9 cellular contexts compared by ENCODE assay signal in the genomic region with DNA sequence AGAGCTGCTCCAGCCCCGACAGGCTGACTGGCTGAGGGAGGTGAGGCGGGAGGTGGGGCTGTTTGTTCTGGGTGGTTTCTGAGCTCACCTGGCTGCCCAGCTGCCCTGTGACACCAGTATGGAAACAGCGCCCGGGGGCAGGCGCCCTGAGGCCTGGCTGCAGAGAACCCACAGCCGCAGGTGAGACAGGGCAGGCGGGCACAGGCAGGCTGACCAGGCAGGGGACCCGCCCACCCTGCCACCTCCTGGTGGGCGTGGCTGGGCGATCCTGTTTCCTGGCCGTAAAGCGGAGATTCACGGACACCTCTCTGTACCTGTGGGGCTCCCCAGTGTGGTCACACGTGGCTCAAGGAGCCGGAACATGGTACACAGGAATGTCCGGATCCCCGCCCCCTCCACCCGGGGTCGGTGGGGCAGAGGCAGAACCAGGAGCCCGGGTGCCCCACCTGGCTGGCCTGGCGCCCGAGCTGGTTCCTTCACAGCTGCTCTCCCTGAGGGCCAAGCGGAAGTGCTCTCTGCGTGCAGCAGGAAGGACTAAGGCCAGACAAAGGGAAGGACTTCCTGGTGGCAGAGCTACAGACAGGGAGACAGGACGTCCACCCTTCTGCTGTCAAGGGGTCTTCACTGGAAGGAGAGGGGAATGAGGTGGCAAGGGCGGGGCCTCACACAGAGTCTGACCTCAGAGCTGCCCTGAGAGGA. TPM values are rescaled to one million over a fixed set of nuclear protein-coding genes. Genes with fewer than 3 reads are reported as not detected.
A peak's percentile ranks its signal among the peaks of the same experiment; 100 is the strongest.
DNase-seq lines count a peak whose midpoint lies in the region; ATAC-seq and TF ChIP-seq lines count a peak whose summit lies in the region.
"Had no signal": no experiment of that assay in that cellular context is flagged by ENCODE, and none has a peak within 500 bp of the region (broad histone marks: within the 10 kb centered on the region; RNA-seq: fewer than 3 reads in every experiment).

No MANE protein-coding gene starts in this region.

- no peak for ATAC-seq in HG03045 (IDR thresholded peaks at IDR 0.05; ENCODE audit: unreplicated experiment)
- no peak for ATAC-seq in activated T-helper 17 cell treated with anti-CD3 and anti-CD28 coated beads, Interleukin-2, amount 50 U/mL, for 72 hours (replicated peaks)
- no peak for ATAC-seq in GM21528 (IDR thresholded peaks at IDR 0.05; ENCODE audit: low FRiP score, unreplicated experiment)

- H3K4me1 ChIP-seq in duodenal mucosa (ENCODE audit: control insufficient read depth in 1 of 2, insufficient read depth in 2 of 2, low read length in 2 of 2) (peaks cover 27 to 53% of the 10 kb centered on the region in 2 donors), mucosa of rectum (ENCODE audit: control insufficient read depth in 2 of 2, insufficient read depth in 2 of 2, low read length in 2 of 2) (peaks cover 50 to 55% of the 10 kb centered on the region in 2 donors)

- CTCF ChIA-PET in Calu3 (lab: Charles Lee): interaction anchor here (1.2 to 1.8 kb wide), 6 partner anchors 11 to 100 kb away, joined by 3 to 6 read pairs (median 6); partner anchors contain the start of gene TMEM184A

- intact Hi-C loops in Calu3 (cut with micrococcal nuclease; ENCODE audit: unreplicated experiment): no loop called here

- peak overlapping the region; percentile 83 for H3K4me3 Mint-ChIP-seq in Calu3 (ENCODE audit: low read depth, unreplicated experiment)
- H3K4me3 Mint-ChIP-seq in activated T-helper 17 cell treated with anti-CD3 and anti-CD28 coated beads, Interleukin-2, amount 50 U/mL, for 72 hours: no peak overlapping the region

- H3K36me3 Mint-ChIP-seq in Calu3 (ENCODE audit: insufficient read depth, unreplicated experiment): peaks cover 79% of the 10 kb centered on the region
- H3K36me3 Mint-ChIP-seq in activated T-helper 17 cell treated with anti-CD3 and anti-CD28 coated beads, Interleukin-2, amount 50 U/mL, for 72 hours (ENCODE audit: low read depth): no peaks in the 10 kb centered on the region

- no peaks in the 10 kb centered on the region for H3K27me3 Mint-ChIP-seq in Calu3 (ENCODE audit: unreplicated experiment)
- no peaks in the 10 kb centered on the region for H3K27me3 Mint-ChIP-seq in activated T-helper 17 cell treated with anti-CD3 and anti-CD28 coated beads, Interleukin-2, amount 50 U/mL, for 72 hours

- H3K27me3 ChIP-seq in duodenal mucosa (ENCODE audit: control insufficient read depth in 1 of 2, insufficient read depth in 2 of 2, low read length in 2 of 2): no peaks in the 10 kb centered on the region
- no peaks in the 10 kb centered on the region for H3K27me3 ChIP-seq in mucosa of rectum (ENCODE audit: control insufficient read depth in 2 of 2, insufficient read depth in 2 of 2, low read length in 2 of 2)

- H3K9ac ChIP-seq in duodenal mucosa (ENCODE audit: low read depth in 1 of 2, low read length in 2 of 2) (peak overlapping the region; percentile 48 to 71), mucosa of rectum (ENCODE audit: low read depth in 1 of 2, low read length in 2 of 2) (peak overlapping the region; percentile 62 to 70)

- H3K36me3 ChIP-seq in duodenal mucosa (ENCODE audit: control insufficient read depth in 1 of 2, insufficient read depth in 2 of 2, low read length in 2 of 2): no peaks in the 10 kb centered on the region
- H3K36me3 ChIP-seq in mucosa of rectum (ENCODE audit: control insufficient read depth in 2 of 2, insufficient read depth in 2 of 2, low read length in 2 of 2): no peaks in the 10 kb centered on the region

- DNase-seq in Calu3: peak; percentile 99
- peak; percentile 93 for DNase-seq in NCI-H2196 (lab: John Stamatoyannopoulos, UW; ENCODE audit: unreplicated experiment)
- DNase-seq in KG1 (lab: John Stamatoyannopoulos, UW): no peak
- DNase-seq: activated CD8-positive, alpha-beta memory T cell treated with anti-CD3 and anti-CD28 coated beads, Interleukin-2, amount 50 U/mL, for 48 hours had no signal

- no TSS peak for BruUV-seq in Calu3 (replicated peaks; lab: Mats Ljungman, UMichigan)

- no peak for TF ChIP-seq CTCF in Calu3 (IDR thresholded peaks at IDR 0.05; ENCODE audit: unreplicated experiment)

- no peaks in the 10 kb centered on the region for H3K9me3 ChIP-seq in duodenal mucosa (ENCODE audit: control insufficient read depth in 1 of 2, low read length in 2 of 2)
- H3K9me3 ChIP-seq in mucosa of rectum (ENCODE audit: control insufficient read depth in 2 of 2, low read length in 2 of 2): no peaks in the 10 kb centered on the region

- H3K4me1 Mint-ChIP-seq in Calu3 (ENCODE audit: low read depth, unreplicated experiment): peaks cover 47% of the 10 kb centered on the region
- no peaks in the 10 kb centered on the region for H3K4me1 Mint-ChIP-seq in activated T-helper 17 cell treated with anti-CD3 and anti-CD28 coated beads, Interleukin-2, amount 50 U/mL, for 72 hours

- peak overlapping the region; percentile 89 for H3K27ac Mint-ChIP-seq in Calu3 (ENCODE audit: unreplicated experiment)
- H3K27ac Mint-ChIP-seq in activated T-helper 17 cell treated with anti-CD3 and anti-CD28 coated beads, Interleukin-2, amount 50 U/mL, for 72 hours: no peak overlapping the region

- peak overlapping the region; percentile 70 for H3K27ac ChIP-seq in duodenal mucosa (ENCODE audit: low read depth, low read length)
- peak overlapping the region; percentile 88 to 89 for H3K27ac ChIP-seq in mucosa of rectum (ENCODE audit: low read depth in 2 of 2, low read length in 2 of 2)

- H3K4me3 ChIP-seq in duodenal mucosa (ENCODE audit: low read depth in 1 of 2, low read length in 2 of 2) (peak overlapping the region; percentile 34 to 42), mucosa of rectum (ENCODE audit: low read length in 2 of 2) (peak overlapping the region; percentile 52 to 62)

- no peaks in the 10 kb centered on the region for H3K9me3 Mint-ChIP-seq in Calu3 (ENCODE audit: low read depth, unreplicated experiment)
- no peaks in the 10 kb centered on the region for H3K9me3 Mint-ChIP-seq in activated T-helper 17 cell treated with anti-CD3 and anti-CD28 coated beads, Interleukin-2, amount 50 U/mL, for 72 hours

RNA-seq across cellular contexts. Expression of gene MICALL2, which starts 3.9 kb away (rescaled TPM):
- total RNA-seq in Calu3 (2022): 162 and 176 TPM in 2 replicates
- 1 to 10 TPM; 1.8 to 5.1 TPM for total RNA-seq in activated T-helper 17 cell treated with anti-CD3 and anti-CD28 coated beads, Interleukin-2, amount 50 U/mL, for 72 hours

RNA-seq across cellular contexts. Expression of gene INTS1, which starts 48.8 kb away (rescaled TPM):
- 177 and 192 TPM in 2 replicates for total RNA-seq in Calu3 (2022)
- 100 to 1,000 TPM; 116 to 147 TPM for total RNA-seq in activated T-helper 17 cell treated with anti-CD3 and anti-CD28 coated beads, Interleukin-2, amount 50 U/mL, for 72 hours

Comparison
In these comparisons a context has a peak if more than half of its experiments do, and no peak if none do; other contexts are left out.
1. RNA of gene MICALL2, which starts 3.9 kb away (total RNA-seq): 162 to 176 TPM in Calu3; 1.8 to 5.1 TPM in activated T-helper 17 cell treated with anti-CD3 and anti-CD28 coated beads, Interleukin-2, amount 50 U/mL, for 72 hours; every median in the first group is over 10 times any median in the second.